In the genomic region with DNA sequence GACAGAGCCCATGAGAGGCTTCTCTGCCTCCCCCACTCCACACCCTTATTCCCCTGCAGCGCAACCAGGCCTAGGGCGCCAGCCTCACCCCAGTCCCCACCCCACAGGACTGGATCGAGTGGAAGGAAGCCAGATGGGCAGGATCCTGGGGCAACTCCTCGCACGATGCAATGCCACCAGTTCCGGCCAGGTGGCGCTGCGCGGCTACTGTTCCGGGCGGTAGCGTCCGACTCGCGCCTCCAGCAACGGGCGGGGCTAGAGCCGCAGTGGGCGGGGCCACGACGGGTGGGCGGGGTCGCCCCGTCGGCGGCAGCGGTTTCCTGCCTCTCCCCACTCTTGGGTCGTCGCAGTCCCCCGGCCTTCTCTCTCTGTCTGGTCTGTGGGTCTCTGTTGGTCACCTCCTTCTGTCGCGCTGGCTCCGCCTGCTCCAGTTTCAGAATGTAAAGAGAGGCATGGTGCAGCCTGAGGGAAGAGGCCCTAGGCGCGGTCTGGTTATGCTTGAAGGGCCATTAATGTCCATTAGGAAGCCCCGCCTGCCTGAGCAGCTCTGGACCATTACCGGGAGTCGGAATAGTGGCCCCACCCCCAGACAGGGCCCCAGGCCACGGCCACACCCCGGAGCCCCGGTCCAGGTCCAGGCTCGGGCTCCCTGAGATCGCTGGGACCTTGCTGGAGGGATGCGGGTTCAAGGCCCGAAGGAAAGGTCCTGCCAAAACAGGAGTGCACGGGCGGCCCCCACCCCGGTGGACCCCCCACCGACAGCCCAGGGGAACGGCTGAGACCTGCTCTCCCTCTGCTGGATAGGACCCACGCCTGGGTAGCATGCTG, we compare ENCODE assay signal across 1 cellular context.
A peak's percentile ranks its signal among the peaks of the same experiment; 100 is the strongest.
TF ChIP-seq lines count a peak whose summit lies in the region.

No MANE protein-coding gene starts in this region.

TF ChIP-seq in K562, 482 proteins besides CTCF, POLR2A, EP300 and RAD21 (continued from another document and continues in another):
- TF ChIP-seq HINFP (tag; conservative IDR thresholded peaks at IDR 0.05; ENCODE audit: low read depth) = no peak
- peak; percentile 44 for TF ChIP-seq HNRNPLL (IDR thresholded peaks at IDR 0.05; ENCODE audit: low read depth, low read length, poor library complexity, severe bottlenecking)
- TF ChIP-seq POLR2G (IDR thresholded peaks at IDR 0.05; ENCODE audit: low read depth, low read length) = peak; percentile 71
- peak in 1 of 2 experiments; percentile 65; a peak in 1 of 4 replicates for TF ChIP-seq SRF (CRISPR knock-in tag; IDR thresholded peaks at IDR 0.05)
- no peak for TF ChIP-seq ELF4 (CRISPR knock-in tag; IDR thresholded peaks at IDR 0.05)
- TF ChIP-seq FOXP1 (CRISPR knock-in tag; IDR thresholded peaks at IDR 0.05) = peak; percentile 55; the same call in 1 of the 2 replicates
- no peak for TF ChIP-seq SMAD1 (IDR thresholded peaks at IDR 0.05; ENCODE audit: low read depth, low read length, partially characterized antibody)
- TF ChIP-seq, protein P1, sequence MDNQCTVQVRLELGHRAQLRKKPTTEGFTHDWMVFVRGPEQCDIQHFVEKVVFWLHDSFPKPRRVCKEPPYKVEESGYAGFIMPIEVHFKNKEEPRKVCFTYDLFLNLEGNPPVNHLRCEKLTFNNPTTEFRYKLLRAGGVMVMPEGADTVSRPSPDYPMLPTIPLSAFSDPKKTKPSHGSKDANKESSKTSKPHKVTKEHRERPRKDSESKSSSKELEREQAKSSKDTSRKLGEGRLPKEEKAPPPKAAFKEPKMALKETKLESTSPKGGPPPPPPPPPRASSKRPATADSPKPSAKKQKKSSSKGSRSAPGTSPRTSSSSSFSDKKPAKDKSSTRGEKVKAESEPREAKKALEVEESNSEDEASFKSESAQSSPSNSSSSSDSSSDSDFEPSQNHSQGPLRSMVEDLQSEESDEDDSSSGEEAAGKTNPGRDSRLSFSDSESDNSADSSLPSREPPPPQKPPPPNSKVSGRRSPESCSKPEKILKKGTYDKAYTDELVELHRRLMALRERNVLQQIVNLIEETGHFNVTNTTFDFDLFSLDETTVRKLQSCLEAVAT (IDR thresholded peaks at IDR 0.05) = no peak
- TF ChIP-seq ARHGAP35 (IDR thresholded peaks at IDR 0.05; ENCODE audit: partially characterized antibody) = no peak
- TF ChIP-seq KLF13 (tag; IDR thresholded peaks at IDR 0.05; ENCODE audit: borderline replicate concordance, low read depth) = 0 out of 2 replicates have a peak, but pooled peaks have one; percentile 32
- TF ChIP-seq PHTF2 (CRISPR knock-in tag; IDR thresholded peaks at IDR 0.05) = no peak
- TF ChIP-seq BRD9 (IDR thresholded peaks at IDR 0.05; ENCODE audit: low read depth, partially characterized antibody) = no peak
- TF ChIP-seq, protein P2, sequence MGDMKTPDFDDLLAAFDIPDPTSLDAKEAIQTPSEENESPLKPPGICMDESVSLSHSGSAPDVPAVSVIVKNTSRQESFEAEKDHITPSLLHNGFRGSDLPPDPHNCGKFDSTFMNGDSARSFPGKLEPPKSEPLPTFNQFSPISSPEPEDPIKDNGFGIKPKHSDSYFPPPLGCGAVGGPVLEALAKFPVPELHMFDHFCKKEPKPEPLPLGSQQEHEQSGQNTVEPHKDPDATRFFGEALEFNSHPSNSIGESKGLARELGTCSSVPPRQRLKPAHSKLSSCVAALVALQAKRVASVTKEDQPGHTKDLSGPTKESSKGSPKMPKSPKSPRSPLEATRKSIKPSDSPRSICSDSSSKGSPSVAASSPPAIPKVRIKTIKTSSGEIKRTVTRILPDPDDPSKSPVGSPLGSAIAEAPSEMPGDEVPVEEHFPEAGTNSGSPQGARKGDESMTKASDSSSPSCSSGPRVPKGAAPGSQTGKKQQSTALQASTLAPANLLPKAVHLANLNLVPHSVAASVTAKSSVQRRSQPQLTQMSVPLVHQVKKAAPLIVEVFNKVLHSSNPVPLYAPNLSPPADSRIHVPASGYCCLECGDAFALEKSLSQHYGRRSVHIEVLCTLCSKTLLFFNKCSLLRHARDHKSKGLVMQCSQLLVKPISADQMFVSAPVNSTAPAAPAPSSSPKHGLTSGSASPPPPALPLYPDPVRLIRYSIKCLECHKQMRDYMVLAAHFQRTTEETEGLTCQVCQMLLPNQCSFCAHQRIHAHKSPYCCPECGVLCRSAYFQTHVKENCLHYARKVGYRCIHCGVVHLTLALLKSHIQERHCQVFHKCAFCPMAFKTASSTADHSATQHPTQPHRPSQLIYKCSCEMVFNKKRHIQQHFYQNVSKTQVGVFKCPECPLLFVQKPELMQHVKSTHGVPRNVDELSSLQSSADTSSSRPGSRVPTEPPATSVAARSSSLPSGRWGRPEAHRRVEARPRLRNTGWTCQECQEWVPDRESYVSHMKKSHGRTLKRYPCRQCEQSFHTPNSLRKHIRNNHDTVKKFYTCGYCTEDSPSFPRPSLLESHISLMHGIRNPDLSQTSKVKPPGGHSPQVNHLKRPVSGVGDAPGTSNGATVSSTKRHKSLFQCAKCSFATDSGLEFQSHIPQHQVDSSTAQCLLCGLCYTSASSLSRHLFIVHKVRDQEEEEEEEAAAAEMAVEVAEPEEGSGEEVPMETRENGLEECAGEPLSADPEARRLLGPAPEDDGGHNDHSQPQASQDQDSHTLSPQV (IDR thresholded peaks at IDR 0.05) = no peak
- TF ChIP-seq, protein P3, sequence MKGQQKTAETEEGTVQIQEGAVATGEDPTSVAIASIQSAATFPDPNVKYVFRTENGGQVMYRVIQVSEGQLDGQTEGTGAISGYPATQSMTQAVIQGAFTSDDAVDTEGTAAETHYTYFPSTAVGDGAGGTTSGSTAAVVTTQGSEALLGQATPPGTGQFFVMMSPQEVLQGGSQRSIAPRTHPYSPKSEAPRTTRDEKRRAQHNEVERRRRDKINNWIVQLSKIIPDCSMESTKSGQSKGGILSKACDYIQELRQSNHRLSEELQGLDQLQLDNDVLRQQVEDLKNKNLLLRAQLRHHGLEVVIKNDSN (CRISPR knock-in tag; IDR thresholded peaks at IDR 0.05) = no peak
- TF ChIP-seq USF2 (CRISPR knock-in tag; IDR thresholded peaks at IDR 0.05) = no peak
- TF ChIP-seq ZNF143 (CRISPR knock-in tag; IDR thresholded peaks at IDR 0.05) = no peak; the same call in 1 of the 2 replicates
- TF ChIP-seq ZNF586 (CRISPR knock-in tag; conservative IDR thresholded peaks at IDR 0.05) = no peak
- TF ChIP-seq ZC3H11A (IDR thresholded peaks at IDR 0.05; ENCODE audit: low read depth, low read length) = no peak
- TF ChIP-seq ZNF583 (CRISPR knock-in tag; IDR thresholded peaks at IDR 0.05) = 0 out of 2 replicates have a peak, but pooled peaks have one; percentile 20
- no peak; the same call in 1 of the 2 replicates for TF ChIP-seq ZNF263 (CRISPR knock-in tag; IDR thresholded peaks at IDR 0.05; ENCODE audit: borderline replicate concordance)
- no peak for TF ChIP-seq SAFB2 (IDR thresholded peaks at IDR 0.05; ENCODE audit: borderline replicate concordance, low read depth, low read length, severe bottlenecking)
- no peak for TF ChIP-seq FOXJ2 (tag; IDR thresholded peaks at IDR 0.05)
- peak; percentile 14 for TF ChIP-seq ZFP36 (IDR thresholded peaks at IDR 0.05; ENCODE audit: low read depth, low read length, partially characterized antibody)
- no peak for TF ChIP-seq ZNF77 (CRISPR knock-in tag; IDR thresholded peaks at IDR 0.05)
- TF ChIP-seq, protein P4, sequence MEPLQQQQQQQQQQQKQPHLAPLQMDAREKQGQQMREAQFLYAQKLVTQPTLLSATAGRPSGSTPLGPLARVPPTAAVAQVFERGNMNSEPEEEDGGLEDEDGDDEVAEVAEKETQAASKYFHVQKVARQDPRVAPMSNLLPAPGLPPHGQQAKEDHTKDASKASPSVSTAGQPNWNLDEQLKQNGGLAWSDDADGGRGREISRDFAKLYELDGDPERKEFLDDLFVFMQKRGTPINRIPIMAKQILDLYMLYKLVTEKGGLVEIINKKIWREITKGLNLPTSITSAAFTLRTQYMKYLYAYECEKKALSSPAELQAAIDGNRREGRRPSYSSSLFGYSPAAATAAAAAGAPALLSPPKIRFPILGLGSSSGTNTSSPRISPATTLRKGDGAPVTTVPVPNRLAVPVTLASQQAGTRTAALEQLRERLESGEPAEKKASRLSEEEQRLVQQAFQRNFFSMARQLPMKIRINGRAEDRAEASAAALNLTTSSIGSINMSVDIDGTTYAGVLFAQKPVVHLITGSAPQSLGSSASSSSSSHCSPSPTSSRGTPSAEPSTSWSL (CRISPR knock-in tag; IDR thresholded peaks at IDR 0.05; ENCODE audit: borderline replicate concordance) = no peak
- TF ChIP-seq ZNF785 (CRISPR knock-in tag; IDR thresholded peaks at IDR 0.05) = no peak
- TF ChIP-seq ZNF41 (CRISPR knock-in tag; conservative IDR thresholded peaks at IDR 0.05) = no peak
- TF ChIP-seq, protein P5, sequence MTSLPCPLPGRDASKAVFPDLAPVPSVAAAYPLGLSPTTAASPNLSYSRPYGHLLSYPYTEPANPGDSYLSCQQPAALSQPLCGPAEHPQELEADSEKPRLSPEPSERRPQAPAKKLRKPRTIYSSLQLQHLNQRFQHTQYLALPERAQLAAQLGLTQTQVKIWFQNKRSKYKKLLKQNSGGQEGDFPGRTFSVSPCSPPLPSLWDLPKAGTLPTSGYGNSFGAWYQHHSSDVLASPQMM (CRISPR knock-in tag; IDR thresholded peaks at IDR 0.05) = no peak
- TF ChIP-seq ZNF644 (tag; IDR thresholded peaks at IDR 0.05; ENCODE audit: low read depth) = no peak
- no peak for TF ChIP-seq ZSCAN32 (CRISPR knock-in tag; IDR thresholded peaks at IDR 0.05)
- TF ChIP-seq HDAC6 (IDR thresholded peaks at IDR 0.05; ENCODE audit: low read depth, low read length) = no peak
- no peak for TF ChIP-seq ZNF124 (CRISPR knock-in tag; IDR thresholded peaks at IDR 0.05)
- TF ChIP-seq ZBTB7A (IDR thresholded peaks at IDR 0.05; ENCODE audit: borderline replicate concordance, control insufficient read depth, low read depth, low read length) = peak; percentile 71; the same call in 1 of the 2 replicates
- peak; percentile 77; the same call in 1 of the 2 replicates for TF ChIP-seq STAG1 (CRISPR knock-in tag; IDR thresholded peaks at IDR 0.05; ENCODE audit: borderline replicate concordance)
- peak; percentile 14; the same call in 1 of the 2 replicates for TF ChIP-seq CREB1 (IDR thresholded peaks at IDR 0.05)
- peak; percentile 81 for TF ChIP-seq CREB1 (CRISPR knock-in tag; IDR thresholded peaks at IDR 0.05)
- no peak for TF ChIP-seq SAFB (IDR thresholded peaks at IDR 0.05; ENCODE audit: borderline replicate concordance, low read depth, low read length)
- TF ChIP-seq ZNF395 (CRISPR knock-in tag; IDR thresholded peaks at IDR 0.05) = no peak
- TF ChIP-seq SAP30 (IDR thresholded peaks at IDR 0.05; ENCODE audit: borderline replicate concordance, insufficient read depth, low read depth, low read length, poor library complexity, severe bottlenecking) = peak; percentile 32
- no peak for TF ChIP-seq PHB2 (IDR thresholded peaks at IDR 0.05; ENCODE audit: low read depth)
- no peak for TF ChIP-seq TSHZ1 (CRISPR knock-in tag; IDR thresholded peaks at IDR 0.05)
- TF ChIP-seq, protein P6, sequence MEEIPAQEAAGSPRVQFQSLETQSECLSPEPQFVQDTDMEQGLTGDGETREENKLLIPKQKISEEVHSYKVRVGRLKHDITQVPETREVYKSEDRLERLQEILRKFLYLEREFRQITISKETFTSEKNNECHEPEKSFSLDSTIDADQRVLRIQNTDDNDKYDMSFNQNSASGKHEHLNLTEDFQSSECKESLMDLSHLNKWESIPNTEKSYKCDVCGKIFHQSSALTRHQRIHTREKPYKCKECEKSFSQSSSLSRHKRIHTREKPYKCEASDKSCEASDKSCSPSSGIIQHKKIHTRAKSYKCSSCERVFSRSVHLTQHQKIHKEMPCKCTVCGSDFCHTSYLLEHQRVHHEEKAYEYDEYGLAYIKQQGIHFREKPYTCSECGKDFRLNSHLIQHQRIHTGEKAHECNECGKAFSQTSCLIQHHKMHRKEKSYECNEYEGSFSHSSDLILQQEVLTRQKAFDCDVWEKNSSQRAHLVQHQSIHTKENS (CRISPR knock-in tag; IDR thresholded peaks at IDR 0.05) = no peak
